In the genomic region with DNA sequence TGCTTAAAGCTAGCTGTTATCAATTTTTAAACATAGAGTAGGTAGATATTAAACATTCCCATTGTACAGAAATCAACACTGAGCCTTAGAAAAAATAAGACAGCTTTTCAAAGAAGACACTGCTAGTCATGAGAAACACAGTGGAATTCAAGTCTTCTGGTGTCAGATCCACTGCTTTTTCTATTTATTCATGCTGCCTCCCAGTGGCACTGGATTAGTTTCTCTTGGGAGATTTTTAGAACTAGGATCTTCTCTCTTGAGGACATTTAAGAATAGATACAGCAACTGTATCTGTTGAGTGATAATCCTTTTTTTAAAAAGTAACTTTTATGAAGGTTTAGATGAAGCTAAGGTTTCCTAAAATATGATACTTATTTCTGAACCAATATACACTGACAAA, we compare ENCODE assay signal across 18 cellular contexts. TPM values are rescaled to one million over a fixed set of nuclear protein-coding genes. Genes with fewer than 3 reads are reported as not detected.
DNase-seq lines count a peak whose midpoint lies in the region; ATAC-seq, FAIRE-seq and TF ChIP-seq lines count a peak whose summit lies in the region.
"Had no signal": no experiment of that assay in that cellular context is flagged by ENCODE, and none has a peak within 500 bp of the region (broad histone marks: within the 10 kb centered on the region; RNA-seq: fewer than 3 reads in every experiment).

No MANE protein-coding gene starts in this region.

- H3K4me1 ChIP-seq in A549 (peaks cover 14% of the 10 kb centered on the region; the same call in 2 of the 3 replicates), esophagus squamous epithelium (peaks cover 8 to 23% (median 10%) of the 10 kb centered on the region in 3 donors)

- no peaks in the 10 kb centered on the region for H3K9me3 ChIP-seq in A549
- no peaks in the 10 kb centered on the region for H3K9me3 ChIP-seq in esophagus squamous epithelium
- H3K9me3 ChIP-seq: thoracic aorta had no signal

- H3K36me3 ChIP-seq in esophagus squamous epithelium = no peaks in the 10 kb centered on the region
- H3K36me3 ChIP-seq: thoracic aorta had no signal

- no peak for TF ChIP-seq POLR2A in A549 (IDR thresholded peaks at IDR 0.05; ENCODE audit: low read length)
- TF ChIP-seq POLR2A in esophagus squamous epithelium (IDR thresholded peaks at IDR 0.05) = no peak
- TF ChIP-seq POLR2A in H54 (IDR thresholded peaks at IDR 0.05; ENCODE audit: low read depth, low read length) = no peak

- H3K4me3 ChIP-seq in A549 = no peak overlapping the region
- no peak overlapping the region for H3K4me3 ChIP-seq in esophagus squamous epithelium
- H3K4me3 ChIP-seq: thoracic aorta had no signal

- POLR2A ChIA-PET in A549 (lab: Yijun Ruan, JAX) = no interaction called here

- no peak for ATAC-seq in A549
- ATAC-seq in HG03159 (IDR thresholded peaks at IDR 0.05; ENCODE audit: unreplicated experiment) = no peak
- ATAC-seq: Panc1, right cardiac atrium had no signal

- no peak for TF ChIP-seq EP300 in A549 (IDR thresholded peaks at IDR 0.05)

- H3K4me2 ChIP-seq in A549 = no peak overlapping the region

- TF ChIP-seq CTCF in A549 (IDR thresholded peaks at IDR 0.05) (no peak; the same call in 2 of the 3 replicates), esophagus squamous epithelium (IDR thresholded peaks at IDR 0.05) (no peak)

- peak in 1 of 2 experiments; percentile 13 for DNase-seq in A549 (ENCODE audit: low read depth in 1 of 2, low spot score in 1 of 2)
- peak; percentile 31 for DNase-seq in NCI-H1092 treated with DMSO at 0.1 percent for 48 hours (lab: John Stamatoyannopoulos, UW)
- DNase-seq in RKO (ENCODE audit: low spot score) = peak; percentile 3
- peak; percentile 47 for DNase-seq in inferior parietal cortex (ENCODE audit: extremely low spot score)
- no peak for DNase-seq in esophagus squamous epithelium (lab: John Stamatoyannopoulos, UW)
- no peak for DNase-seq in DMS79 treated with DMSO at 0.1 percent for 48 hours (lab: John Stamatoyannopoulos, UW)
- no peak for DNase-seq in H54 (ENCODE audit: insufficient read length, low spot score)
- DNase-seq: activated naive CD4-positive, alpha-beta T cell; AML-193; dermis blood vessel endothelial cell; DMS79; right cardiac atrium; stimulated activated CD4-positive, alpha-beta T cell treated with anti-CD3 and anti-CD28 coated beads, Interleukin-2, amount 100 ng/mL, for 24 hours; stimulated activated CD8-positive, alpha-beta memory T cell treated with anti-CD3 and anti-CD28 coated beads, Interleukin-4, amount 100 ng/mL, for 48 hours had no signal

- CTCF ChIA-PET in A549 (lab: Yijun Ruan, JAX) = interaction anchor here (0.9 kb wide), 1 partner anchor 434 kb away, joined by 5 read pairs; no protein-coding TSS in a partner anchor

- intact Hi-C loops in esophagus squamous epithelium (cut with DNase I) = no loop called here

- peaks cover 0 to 28% (median 6%) of the 10 kb centered on the region in 4 donors for H3K27me3 ChIP-seq in esophagus squamous epithelium

- no peak overlapping the region for H3K27ac ChIP-seq in A549
- no peak overlapping the region for H3K27ac ChIP-seq in esophagus squamous epithelium
- H3K27ac ChIP-seq: thoracic aorta had no signal

- peak; percentile 53; a peak in 4 of 5 replicates for TF ChIP-seq RAD21 in A549 (conservative IDR thresholded peaks at IDR 0.05 in 1 of 2, IDR thresholded peaks at IDR 0.05 in 1 of 2)

- FAIRE-seq in A549 (lab: Jason Lieb, UNC) (no peak), H54 (lab: Jason Lieb, UNC) (no peak)

TF ChIP-seq in A549, 52 proteins besides CTCF, POLR2A, EP300 and RAD21:
- TF ChIP-seq SMC3 (IDR thresholded peaks at IDR 0.05) (peak; percentile 36; the same call in 1 of the 3 replicates), ZNF302 (CRISPR knock-in tag; IDR thresholded peaks at IDR 0.05) (no peak)
TF ChIP-seq in A549: peak in this region for 1.

RNA-seq across cellular contexts. Expression of gene LINGO2, which starts 4.7 kb away (rescaled TPM):
- polyA plus RNA-seq in A549 (2011; rRNA removed) (0.14 and 0.22 TPM in 2 replicates), A549 (2017; fragmentation: RNase III; extraction: RNeasy Plus Mini Kit Qiagen cat#74134 plus additional on column Dnase treatment) (not detected in 3 replicates)
- polyA plus RNA-seq in A549 (2012; cell fraction: cytosol; rRNA removed) = not detected in 2 replicates
- polyA plus RNA-seq in A549 (2012; cell fraction: nucleus; rRNA removed) = not detected in 2 replicates
- 0.29 TPM in 1 of 2 replicates, not detected in the other for polyA minus RNA-seq in A549 (2011; rRNA and poly(A)+ RNA removed)
- total RNA-seq in esophagus squamous epithelium = not detected
- total RNA-seq: T-helper 1 cell treated with Interleukin-12 subunit alpha and Interleukin-12 subunit beta and Interleukin-4 antibody, amounts not matched to agents 30 ng/mL and 1 ng/mL, for 36 hours; thoracic aorta had no signal
- polyA plus RNA-seq: right cardiac atrium had no signal

Comparison
In these comparisons a context has a peak if more than half of its experiments do, and no peak if none do; other contexts are left out.
1. DNase-seq: peak in NCI-H1092 treated with DMSO at 0.1 percent for 48 hours (single experiment), RKO (single experiment) and inferior parietal cortex (single experiment); none in esophagus squamous epithelium (single experiment), DMS79 treated with DMSO at 0.1 percent for 48 hours (single experiment) and H54 (single experiment).